ENCODE assay signal across 21 cellular contexts in genomic region chr2:104432401-104432800, GRCh38.
DNase-seq lines count a peak whose midpoint lies in the region; ATAC-seq and TF ChIP-seq lines count a peak whose summit lies in the region.
"Had no signal": no experiment of that assay in that cellular context is flagged by ENCODE, and none has a peak within 500 bp of the region (broad histone marks: within the 10 kb centered on the region; RNA-seq: fewer than 3 reads in every experiment).

No MANE protein-coding gene starts in this region.

- no peaks in the 10 kb centered on the region for H3K9me2 ChIP-seq in OCI-LY1 (ENCODE audit: low read depth, low read length)

- no peaks in the 10 kb centered on the region for H3K79me2 ChIP-seq in OCI-LY1 (ENCODE audit: insufficient read depth, low read length)

- H3K4me1 ChIP-seq in OCI-LY1 (ENCODE audit: insufficient read depth, low read length, severe bottlenecking), result peaks cover 57% of the 10 kb centered on the region
- no peaks in the 10 kb centered on the region for H3K4me1 ChIP-seq in prostate gland (replicated peaks)

- peak overlapping the region; percentile 70 for H3K4me2 ChIP-seq in OCI-LY1 (ENCODE audit: low read length)

- H3K36me3 ChIP-seq in OCI-LY1 (ENCODE audit: insufficient read depth, low read length), result peaks cover 12% of the 10 kb centered on the region
- no peaks in the 10 kb centered on the region for H3K36me3 ChIP-seq in WERI-Rb-1
- H3K36me3 ChIP-seq in prostate gland, result no peaks in the 10 kb centered on the region

- no peaks in the 10 kb centered on the region for H3F3A ChIP-seq in OCI-LY1 (ENCODE audit: insufficient read depth, low read length)

- H2AFZ ChIP-seq in OCI-LY1 (ENCODE audit: low read length), result peak overlapping the region; percentile 70
- H2AFZ ChIP-seq: GM23248 had no signal

- DNase-seq in astrocyte of the hippocampus (ENCODE audit: low read depth, low spot score), result peak; percentile 50
- DNase-seq in inferior parietal cortex (ENCODE audit: extremely low spot score), result peak; percentile 69
- DNase-seq in pons (ENCODE audit: low spot score), result peak; percentile 69
- DNase-seq in WERI-Rb-1, result no peak
- DNase-seq in prostate gland (ENCODE audit: low spot score), result no peak
- no peak for DNase-seq in UCSD-AML1 (lab: John Stamatoyannopoulos, UW; ENCODE audit: unreplicated experiment)
- DNase-seq: ACHN; AML-193; CD4-positive, CD25-positive, alpha-beta regulatory T cell; GM23248; MV-4-11; NCI-H1417 treated with DMSO at 0.1 percent for 48 hours; NCI-H1930; NCI-H2171 treated with DMSO at 0.1 percent for 48 hours; NCI-H446 treated with DMSO at 0.1 percent for 48 hours; NCI-H774 had no signal

- TF ChIP-seq CTCF in OCI-LY1 (IDR thresholded peaks at IDR 0.05; ENCODE audit: low read length) (no peak), WERI-Rb-1 (IDR thresholded peaks at IDR 0.05; ENCODE audit: low read depth, low read length) (no peak), prostate gland (IDR thresholded peaks at IDR 0.05) (no peak)

- H3K27ac ChIP-seq in OCI-LY1 (ENCODE audit: low read depth, low read length, poor library complexity, severe bottlenecking) (peak overlapping the region; percentile 84), WERI-Rb-1 (no peak overlapping the region), prostate gland (no peak overlapping the region)
- H3K27ac ChIP-seq: GM23248 had no signal

- H3K4me3 ChIP-seq in OCI-LY1 (ENCODE audit: low read depth, low read length, poor library complexity, severe bottlenecking) (peak overlapping the region; percentile 67), WERI-Rb-1 (ENCODE audit: low read depth, low read length) (no peak overlapping the region), prostate gland (no peak overlapping the region)
- H3K4me3 ChIP-seq: GM23248, K562 had no signal

- H3K27me3 ChIP-seq in OCI-LY1 (ENCODE audit: insufficient read depth, low read length), result no peaks in the 10 kb centered on the region
- peaks cover 54% of the 10 kb centered on the region for H3K27me3 ChIP-seq in WERI-Rb-1 (ENCODE audit: insufficient read depth, low read depth, severe bottlenecking)
- H3K27me3 ChIP-seq in prostate gland (replicated peaks; ENCODE audit: insufficient read depth), result no peaks in the 10 kb centered on the region

- H4K20me1 ChIP-seq in OCI-LY1 (ENCODE audit: insufficient read depth, low read length), result no peaks in the 10 kb centered on the region

- ATAC-seq in GM18511 (IDR thresholded peaks at IDR 0.05; ENCODE audit: unreplicated experiment), result no peak
- ATAC-seq: HCT116, K562, Panc1 had no signal

- intact Hi-C loops in prostate gland (cut with DNase I), result no loop called here

- TF ChIP-seq POLR2A in prostate gland (IDR thresholded peaks at IDR 0.05), result no peak

- H3K9me3 ChIP-seq in OCI-LY1 (ENCODE audit: low read length) (peaks cover 6% of the 10 kb centered on the region; the same call in 1 of the 2 replicates), WERI-Rb-1 (ENCODE audit: severe bottlenecking) (no peaks in the 10 kb centered on the region), prostate gland (no peaks in the 10 kb centered on the region)

- H3K9ac ChIP-seq in OCI-LY1 (ENCODE audit: low read length), result peak overlapping the region; percentile 52; the same call in 1 of the 2 replicates
- H3K9ac ChIP-seq: GM23248 had no signal

- 44% methylated on average over 5 of the region's 5 CpGs for WGBS in prostate gland

Comparison
In these comparisons a context has a peak if more than half of its experiments do, and no peak if none do; other contexts are left out.
1. DNase-seq: peak in astrocyte of the hippocampus (single experiment), inferior parietal cortex (single experiment) and pons (single experiment); none in WERI-Rb-1 (single experiment), prostate gland (single experiment) and UCSD-AML1 (single experiment).